ENCODE assay signal across 8 cellular contexts in genomic region chr2:89048138-89049066, GRCh38.
DNase-seq lines count a peak whose midpoint lies in the region; ATAC-seq and TF ChIP-seq lines count a peak whose summit lies in the region.
"Not testable (repeated sequence)": the region's sequence is repeated elsewhere in the genome, so short reads cannot be mapped to it uniquely, and the experiment has no call there.

No MANE protein-coding gene starts in this region.

- H2AFZ ChIP-seq in SK-N-SH (ENCODE audit: low read depth), result not testable (repeated sequence)

- TF ChIP-seq CTCF in AG09319 (IDR thresholded peaks at IDR 0.05; ENCODE audit: low read depth, low read length), result peak; percentile 53
- peak; percentile 39 for TF ChIP-seq CTCF in GM13977 (IDR thresholded peaks at IDR 0.05; ENCODE audit: extremely low read depth, insufficient read depth, missing control alignments)
- TF ChIP-seq CTCF in SK-N-SH (IDR thresholded peaks at IDR 0.05), result peak; percentile 75
- TF ChIP-seq CTCF in progenitor cell of endocrine pancreas (IDR thresholded peaks at IDR 0.05; ENCODE audit: unreplicated experiment), result peak; percentile 63

- H4K20me1 ChIP-seq in SK-N-SH (ENCODE audit: insufficient read depth), result not testable (repeated sequence)

- H3K79me2 ChIP-seq in SK-N-SH (ENCODE audit: insufficient read depth), result not testable (repeated sequence)

- H3K4me2 ChIP-seq in SK-N-SH, result not testable (repeated sequence)

- not testable (repeated sequence) for H3K4me1 Mint-ChIP-seq in progenitor cell of endocrine pancreas (ENCODE audit: low read depth)

- ATAC-seq in HG02981 (IDR thresholded peaks at IDR 0.05; ENCODE audit: unreplicated experiment), result peak; percentile 59

- DNase-seq in AG09319 (ENCODE audit: extremely low read depth, low read depth); progenitor cell of endocrine pancreas (ENCODE audit: low spot score, unreplicated experiment): not testable (repeated sequence)
- peak; percentile 3 for DNase-seq in GM13977 (ENCODE audit: low spot score)
- DNase-seq in NCI-H1694 (lab: John Stamatoyannopoulos, UW), result peak; percentile 20
- peak; percentile 16 for DNase-seq in SK-N-SH
- DNase-seq in cerebellar cortex (ENCODE audit: low spot score), result peak; percentile 28
- DNase-seq in iPS-NIHi7 (ENCODE audit: extremely low spot score), result peak; percentile 50

- H3K9me2 ChIP-seq in SK-N-SH, result not testable (repeated sequence)

- H3K4me3 Mint-ChIP-seq in progenitor cell of endocrine pancreas (ENCODE audit: low read depth), result not testable (repeated sequence)

- H3K9ac ChIP-seq in SK-N-SH, result not testable (repeated sequence)

- in situ Hi-C loops in GM13977 (cut with MboI; ENCODE audit: low pct_unique_long_range_greater_than_20kb, low sequenced_read_pairs, unreplicated experiment), result not testable (repeated sequence)

- WGBS in SK-N-SH (ENCODE audit: low lambda C conversion rate), result 2% methylated on average over 2 of the region's 3 CpGs

- not testable (repeated sequence) for H3K9me3 Mint-ChIP-seq in progenitor cell of endocrine pancreas (ENCODE audit: low read depth)

- H3K4me3 ChIP-seq in SK-N-SH (ENCODE audit: low read depth in 2 of 2, low read length in 1 of 2), result peak overlapping the region in 1 of 2 experiments; percentile 35; a peak in 1 of 4 replicates

- H3K4me1 ChIP-seq in SK-N-SH (ENCODE audit: control insufficient read depth in 1 of 2, insufficient read depth in 2 of 2, low read depth in 1 of 2, low read length in 1 of 2), result not testable (repeated sequence)

- H3K27me3 ChIP-seq in SK-N-SH (ENCODE audit: insufficient read depth), result not testable (repeated sequence)

- not testable (repeated sequence) for H3K27me3 Mint-ChIP-seq in progenitor cell of endocrine pancreas

- not testable (repeated sequence) for H3K27ac ChIP-seq in SK-N-SH (ENCODE audit: low read depth in 2 of 2, low read length in 1 of 2)

- peak; percentile 46 for TF ChIP-seq RAD21 in SK-N-SH (IDR thresholded peaks at IDR 0.05; ENCODE audit: low read length)

- POLR2A ChIA-PET in SK-N-SH (lab: Yijun Ruan, JAX), result not testable (repeated sequence)

- CTCF ChIA-PET in SK-N-SH (lab: Yijun Ruan, JAX), result not testable (repeated sequence)

- TF ChIP-seq EP300 in SK-N-SH (IDR thresholded peaks at IDR 0.05; ENCODE audit: borderline replicate concordance in 1 of 2, low read depth in 1 of 2, low read length in 1 of 2), result not testable (repeated sequence)

- H3K36me3 ChIP-seq in SK-N-SH (replicated peaks in 1 of 2; ENCODE audit: control insufficient read depth in 1 of 2, insufficient read depth in 2 of 2, low read length in 1 of 2), result not testable (repeated sequence)

- H3K36me3 Mint-ChIP-seq in progenitor cell of endocrine pancreas (ENCODE audit: insufficient read depth), result not testable (repeated sequence)

- H3K9me3 ChIP-seq in SK-N-SH, result not testable (repeated sequence)

- H3F3A ChIP-seq in SK-N-SH (replicated peaks; ENCODE audit: insufficient read depth), result not testable (repeated sequence)

- H3K27ac Mint-ChIP-seq in progenitor cell of endocrine pancreas, result not testable (repeated sequence)

TF ChIP-seq in SK-N-SH, 30 proteins besides CTCF, POLR2A, EP300 and RAD21:
- peak; percentile 47 for TF ChIP-seq SMC3 (IDR thresholded peaks at IDR 0.05; ENCODE audit: low read depth, low read length)
